Comparison of ENCODE assay signal across 1 cellular context in the genomic region with DNA sequence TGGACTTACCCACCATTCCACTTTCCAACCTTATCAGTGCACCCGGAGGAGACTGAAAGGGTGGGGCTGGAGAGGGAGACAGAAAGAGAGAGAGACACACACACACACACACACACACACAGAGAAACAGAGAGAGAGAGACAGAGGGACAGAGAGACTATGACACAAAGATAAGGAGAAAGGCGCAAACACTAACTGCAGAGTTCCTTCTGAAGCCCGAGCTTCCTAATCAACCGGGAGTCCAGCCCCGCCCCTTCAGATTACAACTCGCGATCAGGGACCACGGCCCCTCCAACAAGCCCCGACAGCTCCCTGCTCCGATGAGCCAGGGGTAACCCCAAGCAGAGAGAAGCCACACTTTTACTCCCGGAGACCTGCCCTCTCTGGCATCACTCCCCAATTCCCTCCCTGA.
TF ChIP-seq lines count a peak whose summit lies in the region.

No MANE protein-coding gene starts in this region.

TF ChIP-seq in K562, 482 proteins besides CTCF, POLR2A, EP300 and RAD21 (continued from another document and continues in another):
- TF ChIP-seq BCL6 (CRISPR knock-in tag; IDR thresholded peaks at IDR 0.05) (no peak), ZFP36 (IDR thresholded peaks at IDR 0.05; ENCODE audit: low read depth, low read length, partially characterized antibody) (no peak), GTF2B (IDR thresholded peaks at IDR 0.05; ENCODE audit: extremely low read depth, insufficient read length) (no peak), CREM (IDR thresholded peaks at IDR 0.05; ENCODE audit: low read depth) (peak; percentile 76), KDM2B (CRISPR knock-in tag; IDR thresholded peaks at IDR 0.05) (no peak), NRF1 (conservative IDR thresholded peaks at IDR 0.05 in 1 of 2, IDR thresholded peaks at IDR 0.05 in 1 of 2) (no peak), SPI1 (IDR thresholded peaks at IDR 0.05; ENCODE audit: borderline replicate concordance, low read depth, low read length) (no peak), CREB5 (CRISPR knock-in tag; IDR thresholded peaks at IDR 0.05) (no peak), SRSF1 (IDR thresholded peaks at IDR 0.05; ENCODE audit: low read depth, low read length) (no peak), POLR3G (IDR thresholded peaks at IDR 0.05; ENCODE audit: extremely low read depth, insufficient read length, insufficient replicate concordance) (no peak), STAG1 (CRISPR knock-in tag; IDR thresholded peaks at IDR 0.05; ENCODE audit: borderline replicate concordance) (no peak), ARID3B (CRISPR knock-in tag; IDR thresholded peaks at IDR 0.05; ENCODE audit: borderline replicate concordance) (no peak), SOX6 (IDR thresholded peaks at IDR 0.05) (peak; percentile 91), NFATC3 (IDR thresholded peaks at IDR 0.05) (no peak), RAD51 (IDR thresholded peaks at IDR 0.05; ENCODE audit: borderline replicate concordance, low read depth) (peak; percentile 30; the same call in 1 of the 2 replicates), TOE1 (IDR thresholded peaks at IDR 0.05; ENCODE audit: borderline replicate concordance) (peak; percentile 90), TOE1 (CRISPR knock-in tag; IDR thresholded peaks at IDR 0.05; ENCODE audit: borderline replicate concordance, low read depth) (no peak), NFYB (IDR thresholded peaks at IDR 0.05; ENCODE audit: extremely low read depth, insufficient read length) (no peak), ETV6 (IDR thresholded peaks at IDR 0.05; ENCODE audit: borderline replicate concordance in 1 of 2, low read depth in 2 of 2, low read length in 1 of 2) (peak in 1 of 2 experiments; percentile 50; a peak in 1 of 4 replicates), ETV6 (CRISPR knock-in tag; IDR thresholded peaks at IDR 0.05; ENCODE audit: borderline replicate concordance) (no peak), ZNF134 (CRISPR knock-in tag; conservative IDR thresholded peaks at IDR 0.05) (no peak), ZNF408 (CRISPR knock-in tag; IDR thresholded peaks at IDR 0.05; ENCODE audit: low read depth) (no peak), ZMIZ1 (IDR thresholded peaks at IDR 0.05; ENCODE audit: low read depth in 2 of 2, low read length in 2 of 2) (no peak), ZNF639 (CRISPR knock-in tag; conservative IDR thresholded peaks at IDR 0.05 in 1 of 2, IDR thresholded peaks at IDR 0.05 in 1 of 2) (no peak; a peak in 1 of 4 replicates), TAF9B (IDR thresholded peaks at IDR 0.05; ENCODE audit: partially characterized antibody) (no peak), DLX4 (CRISPR knock-in tag; IDR thresholded peaks at IDR 0.05) (no peak)
- TF ChIP-seq, protein P1, sequence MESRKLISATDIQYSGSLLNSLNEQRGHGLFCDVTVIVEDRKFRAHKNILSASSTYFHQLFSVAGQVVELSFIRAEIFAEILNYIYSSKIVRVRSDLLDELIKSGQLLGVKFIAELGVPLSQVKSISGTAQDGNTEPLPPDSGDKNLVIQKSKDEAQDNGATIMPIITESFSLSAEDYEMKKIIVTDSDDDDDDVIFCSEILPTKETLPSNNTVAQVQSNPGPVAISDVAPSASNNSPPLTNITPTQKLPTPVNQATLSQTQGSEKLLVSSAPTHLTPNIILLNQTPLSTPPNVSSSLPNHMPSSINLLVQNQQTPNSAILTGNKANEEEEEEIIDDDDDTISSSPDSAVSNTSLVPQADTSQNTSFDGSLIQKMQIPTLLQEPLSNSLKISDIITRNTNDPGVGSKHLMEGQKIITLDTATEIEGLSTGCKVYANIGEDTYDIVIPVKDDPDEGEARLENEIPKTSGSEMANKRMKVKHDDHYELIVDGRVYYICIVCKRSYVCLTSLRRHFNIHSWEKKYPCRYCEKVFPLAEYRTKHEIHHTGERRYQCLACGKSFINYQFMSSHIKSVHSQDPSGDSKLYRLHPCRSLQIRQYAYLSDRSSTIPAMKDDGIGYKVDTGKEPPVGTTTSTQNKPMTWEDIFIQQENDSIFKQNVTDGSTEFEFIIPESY (CRISPR knock-in tag; IDR thresholded peaks at IDR 0.05), result no peak
- TF ChIP-seq, protein P2, sequence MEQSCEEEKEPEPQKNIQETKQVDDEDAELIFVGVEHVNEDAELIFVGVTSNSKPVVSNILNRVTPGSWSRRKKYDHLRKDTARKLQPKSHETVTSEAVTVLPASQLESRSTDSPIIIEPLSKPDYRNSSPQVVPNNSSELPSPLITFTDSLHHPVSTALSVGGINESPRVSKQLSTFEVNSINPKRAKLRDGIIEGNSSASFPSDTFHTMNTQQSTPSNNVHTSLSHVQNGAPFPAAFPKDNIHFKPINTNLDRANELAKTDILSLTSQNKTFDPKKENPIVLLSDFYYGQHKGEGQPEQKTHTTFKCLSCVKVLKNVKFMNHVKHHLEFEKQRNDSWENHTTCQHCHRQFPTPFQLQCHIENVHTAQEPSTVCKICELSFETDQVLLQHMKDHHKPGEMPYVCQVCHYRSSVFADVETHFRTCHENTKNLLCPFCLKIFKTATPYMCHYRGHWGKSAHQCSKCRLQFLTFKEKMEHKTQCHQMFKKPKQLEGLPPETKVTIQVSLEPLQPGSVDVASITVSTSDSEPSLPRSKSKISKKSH (CRISPR knock-in tag; IDR thresholded peaks at IDR 0.05), result no peak
- TF ChIP-seq, protein P3, sequence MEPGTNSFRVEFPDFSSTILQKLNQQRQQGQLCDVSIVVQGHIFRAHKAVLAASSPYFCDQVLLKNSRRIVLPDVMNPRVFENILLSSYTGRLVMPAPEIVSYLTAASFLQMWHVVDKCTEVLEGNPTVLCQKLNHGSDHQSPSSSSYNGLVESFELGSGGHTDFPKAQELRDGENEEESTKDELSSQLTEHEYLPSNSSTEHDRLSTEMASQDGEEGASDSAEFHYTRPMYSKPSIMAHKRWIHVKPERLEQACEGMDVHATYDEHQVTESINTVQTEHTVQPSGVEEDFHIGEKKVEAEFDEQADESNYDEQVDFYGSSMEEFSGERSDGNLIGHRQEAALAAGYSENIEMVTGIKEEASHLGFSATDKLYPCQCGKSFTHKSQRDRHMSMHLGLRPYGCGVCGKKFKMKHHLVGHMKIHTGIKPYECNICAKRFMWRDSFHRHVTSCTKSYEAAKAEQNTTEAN (CRISPR knock-in tag; IDR thresholded peaks at IDR 0.05), result no peak
- TF ChIP-seq, protein P4, sequence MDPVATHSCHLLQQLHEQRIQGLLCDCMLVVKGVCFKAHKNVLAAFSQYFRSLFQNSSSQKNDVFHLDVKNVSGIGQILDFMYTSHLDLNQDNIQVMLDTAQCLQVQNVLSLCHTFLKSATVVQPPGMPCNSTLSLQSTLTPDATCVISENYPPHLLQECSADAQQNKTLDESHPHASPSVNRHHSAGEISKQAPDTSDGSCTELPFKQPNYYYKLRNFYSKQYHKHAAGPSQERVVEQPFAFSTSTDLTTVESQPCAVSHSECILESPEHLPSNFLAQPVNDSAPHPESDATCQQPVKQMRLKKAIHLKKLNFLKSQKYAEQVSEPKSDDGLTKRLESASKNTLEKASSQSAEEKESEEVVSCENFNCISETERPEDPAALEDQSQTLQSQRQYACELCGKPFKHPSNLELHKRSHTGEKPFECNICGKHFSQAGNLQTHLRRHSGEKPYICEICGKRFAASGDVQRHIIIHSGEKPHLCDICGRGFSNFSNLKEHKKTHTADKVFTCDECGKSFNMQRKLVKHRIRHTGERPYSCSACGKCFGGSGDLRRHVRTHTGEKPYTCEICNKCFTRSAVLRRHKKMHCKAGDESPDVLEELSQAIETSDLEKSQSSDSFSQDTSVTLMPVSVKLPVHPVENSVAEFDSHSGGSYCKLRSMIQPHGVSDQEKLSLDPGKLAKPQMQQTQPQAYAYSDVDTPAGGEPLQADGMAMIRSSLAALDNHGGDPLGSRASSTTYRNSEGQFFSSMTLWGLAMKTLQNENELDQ (CRISPR knock-in tag; IDR thresholded peaks at IDR 0.05; ENCODE audit: borderline replicate concordance), result no peak
